Comparison of ENCODE assay signal across 22 cellular contexts in the genomic region with DNA sequence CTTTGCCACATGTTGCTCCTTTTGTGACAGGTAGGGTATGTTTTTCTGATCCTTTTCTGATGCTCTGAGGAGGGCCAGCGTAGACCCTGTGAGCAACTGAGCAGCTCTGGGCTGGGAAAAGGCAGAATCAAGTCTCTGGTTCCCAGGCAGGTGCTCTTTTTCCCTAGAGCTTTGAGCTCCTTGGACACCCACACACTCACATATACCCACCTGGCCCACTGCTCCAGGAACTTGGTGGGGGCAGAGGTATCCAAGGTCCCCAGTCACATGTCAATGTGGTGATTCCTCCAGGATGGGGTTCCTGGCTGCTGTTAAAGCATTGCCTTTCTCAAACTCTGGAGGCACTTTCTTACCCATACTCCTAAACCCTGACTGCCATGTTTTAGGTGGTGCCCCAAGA. TPM values are rescaled to one million over a fixed set of nuclear protein-coding genes. Genes with fewer than 3 reads are reported as not detected.
DNase-seq lines count a peak whose midpoint lies in the region; ATAC-seq and TF ChIP-seq lines count a peak whose summit lies in the region.
"Had no signal": no experiment of that assay in that cellular context is flagged by ENCODE, and none has a peak within 500 bp of the region (broad histone marks: within the 10 kb centered on the region; RNA-seq: fewer than 3 reads in every experiment).

No MANE protein-coding gene starts in this region.

- H3K27me3 ChIP-seq in foreskin keratinocyte = no peaks in the 10 kb centered on the region
- H3K27me3 ChIP-seq in thyroid gland = no peaks in the 10 kb centered on the region
- H3K27me3 ChIP-seq: body of pancreas, esophagus squamous epithelium, right lobe of liver, tibial nerve had no signal

- DNase-seq in activated naive CD4-positive, alpha-beta T cell (lab: John Stamatoyannopoulos, UW) = no peak
- DNase-seq in activated CD8-positive, alpha-beta T cell treated with anti-CD3 and anti-CD28 coated beads, Interleukin-2, amount 10 ng/mL, durations not matched to agents 7 days and 5 days = peak; percentile 21
- no peak for DNase-seq in effector memory CD8-positive, alpha-beta T cell
- no peak for DNase-seq in foreskin keratinocyte
- DNase-seq in thyroid gland = no peak
- no peak for DNase-seq in stimulated activated CD4-positive, alpha-beta T cell treated with anti-CD3 and anti-CD28 coated beads, Interleukin-1b, Interleukin-23, amount 100 ng/mL, for 48 hours
- DNase-seq: body of pancreas; DMS79 treated with DMSO at 0.1 percent for 48 hours; effector CD8-positive, alpha-beta T cell; esophagus squamous epithelium; kidney glomerular epithelial cell; mesenchymal stem cell; NCI-H146; NCI-H2171; NCI-H524 treated with DMSO at 0.1 percent for 48 hours; right lobe of liver had no signal

- no peak for ATAC-seq in activated CD8-positive, alpha-beta T cell treated with anti-CD3 and anti-CD28 coated beads, Interleukin-2, amount 10 ng/mL, durations not matched to agents 7 days and 5 days
- ATAC-seq in effector memory CD8-positive, alpha-beta T cell (replicated peaks) = no peak
- ATAC-seq in foreskin keratinocyte = no peak
- ATAC-seq: body of pancreas; right lobe of liver; stimulated activated memory B cell treated with anti-CD40 and anti-IgM and Interleukin-4, amounts not matched to agents 10 μg/mL and 1 μg/mL and 100 μg/mL, for 72 hours had no signal

- H3K4me3 Mint-ChIP-seq in activated naive CD4-positive, alpha-beta T cell treated with anti-CD3 and anti-CD28 coated beads, Interleukin-2, amount 50 U/mL, for 24 hours = peak overlapping the region; percentile 100
- peak overlapping the region; percentile 99 for H3K4me3 Mint-ChIP-seq in activated CD8-positive, alpha-beta T cell treated with anti-CD3 and anti-CD28 coated beads, Interleukin-2, amount 10 ng/mL, durations not matched to agents 7 days and 5 days
- peak overlapping the region; percentile 91 to 99 for H3K4me3 Mint-ChIP-seq in effector memory CD8-positive, alpha-beta T cell
- H3K4me3 Mint-ChIP-seq: nephron; stimulated activated memory B cell treated with anti-CD40 and anti-IgM and Interleukin-4, amounts not matched to agents 10 μg/mL and 1 μg/mL and 100 μg/mL, for 72 hours had no signal

- no peak overlapping the region for H3K4me3 ChIP-seq in thyroid gland (replicated peaks in 1 of 3)
- H3K4me3 ChIP-seq: body of pancreas, right lobe of liver, tibial nerve had no signal

- 93 to 100% methylated on average over 1 of the region's 1 CpG for WGBS in thyroid gland, 2 donors

- POLR2A ChIA-PET in activated CD8-positive, alpha-beta T cell treated with anti-CD3 and anti-CD28 coated beads, Interleukin-2, amount 10 ng/mL, durations not matched to agents 7 days and 5 days (lab: Charles Lee) = interaction anchor here (1.0 to 24.5 kb wide), 8 partner anchors 6 to 300 kb away, joined by 3 to 548 read pairs (median 7); a partner anchor contains a TSS

- intact Hi-C loops in thyroid gland (cut with DNase I) = no loop called here

- no peaks in the 10 kb centered on the region for H3K36me3 ChIP-seq in thyroid gland
- H3K36me3 ChIP-seq: esophagus squamous epithelium, right lobe of liver, tibial nerve had no signal

- peaks cover 48% of the 10 kb centered on the region for H3K4me1 Mint-ChIP-seq in activated naive CD4-positive, alpha-beta T cell treated with anti-CD3 and anti-CD28 coated beads, Interleukin-2, amount 50 U/mL, for 24 hours
- H3K4me1 Mint-ChIP-seq in activated CD8-positive, alpha-beta T cell treated with anti-CD3 and anti-CD28 coated beads, Interleukin-2, amount 10 ng/mL, durations not matched to agents 7 days and 5 days (ENCODE audit: low read depth) = peaks cover 54% of the 10 kb centered on the region
- H3K4me1 Mint-ChIP-seq in effector memory CD8-positive, alpha-beta T cell (ENCODE audit: low read depth in 2 of 2) = peaks cover 54 to 62% of the 10 kb centered on the region in 2 donors
- H3K4me1 Mint-ChIP-seq: stimulated activated memory B cell treated with anti-CD40 and anti-IgM and Interleukin-4, amounts not matched to agents 10 μg/mL and 1 μg/mL and 100 μg/mL, for 72 hours had no signal

- TF ChIP-seq POLR2A in thyroid gland (IDR thresholded peaks at IDR 0.05) = no peak

- no peak overlapping the region for H3K27ac ChIP-seq in foreskin keratinocyte
- H3K27ac ChIP-seq in thyroid gland = no peak overlapping the region
- H3K27ac ChIP-seq: body of pancreas, esophagus squamous epithelium, parathyroid adenoma, right lobe of liver, tibial nerve had no signal

- no peaks in the 10 kb centered on the region for H3K9me3 ChIP-seq in thyroid gland
- H3K9me3 ChIP-seq: body of pancreas, esophagus squamous epithelium, right lobe of liver had no signal

- no peaks in the 10 kb centered on the region for H3K27me3 Mint-ChIP-seq in activated naive CD4-positive, alpha-beta T cell treated with anti-CD3 and anti-CD28 coated beads, Interleukin-2, amount 50 U/mL, for 24 hours
- H3K27me3 Mint-ChIP-seq in activated CD8-positive, alpha-beta T cell treated with anti-CD3 and anti-CD28 coated beads, Interleukin-2, amount 10 ng/mL, durations not matched to agents 7 days and 5 days (ENCODE audit: low read depth) = no peaks in the 10 kb centered on the region
- no peaks in the 10 kb centered on the region for H3K27me3 Mint-ChIP-seq in effector memory CD8-positive, alpha-beta T cell

- peak overlapping the region; percentile 99 for H3K27ac Mint-ChIP-seq in activated naive CD4-positive, alpha-beta T cell treated with anti-CD3 and anti-CD28 coated beads, Interleukin-2, amount 50 U/mL, for 24 hours
- H3K27ac Mint-ChIP-seq in activated CD8-positive, alpha-beta T cell treated with anti-CD3 and anti-CD28 coated beads, Interleukin-2, amount 10 ng/mL, durations not matched to agents 7 days and 5 days = peak overlapping the region; percentile 83
- H3K27ac Mint-ChIP-seq in effector memory CD8-positive, alpha-beta T cell = peak overlapping the region; percentile 96 to 97
- H3K27ac Mint-ChIP-seq: nephron; stimulated activated memory B cell treated with anti-CD40 and anti-IgM and Interleukin-4, amounts not matched to agents 10 μg/mL and 1 μg/mL and 100 μg/mL, for 72 hours had no signal

- H3K9me3 Mint-ChIP-seq in activated naive CD4-positive, alpha-beta T cell treated with anti-CD3 and anti-CD28 coated beads, Interleukin-2, amount 50 U/mL, for 24 hours = no peaks in the 10 kb centered on the region
- H3K9me3 Mint-ChIP-seq in activated CD8-positive, alpha-beta T cell treated with anti-CD3 and anti-CD28 coated beads, Interleukin-2, amount 10 ng/mL, durations not matched to agents 7 days and 5 days (ENCODE audit: insufficient read depth) = no peaks in the 10 kb centered on the region
- H3K9me3 Mint-ChIP-seq in effector memory CD8-positive, alpha-beta T cell = no peaks in the 10 kb centered on the region
- H3K9me3 Mint-ChIP-seq: nephron; stimulated activated memory B cell treated with anti-CD40 and anti-IgM and Interleukin-4, amounts not matched to agents 10 μg/mL and 1 μg/mL and 100 μg/mL, for 72 hours had no signal

- CTCF ChIA-PET in activated CD8-positive, alpha-beta T cell treated with anti-CD3 and anti-CD28 coated beads, Interleukin-2, amount 10 ng/mL, durations not matched to agents 7 days and 5 days (lab: Charles Lee) = interaction anchor here (0.7 to 2.3 kb wide), 5 partner anchors 22 to 185 kb away, joined by 3 to 21 read pairs (median 3); no protein-coding TSS in a partner anchor

- H3K4me1 ChIP-seq in foreskin keratinocyte = no peaks in the 10 kb centered on the region
- no peaks in the 10 kb centered on the region for H3K4me1 ChIP-seq in thyroid gland
- H3K4me1 ChIP-seq: parathyroid adenoma had no signal

- no peak for TF ChIP-seq CTCF in foreskin keratinocyte (conservative IDR thresholded peaks at IDR 0.05)
- TF ChIP-seq CTCF in thyroid gland (IDR thresholded peaks at IDR 0.05) = no peak

- peaks cover 77% of the 10 kb centered on the region for H3K36me3 Mint-ChIP-seq in activated naive CD4-positive, alpha-beta T cell treated with anti-CD3 and anti-CD28 coated beads, Interleukin-2, amount 50 U/mL, for 24 hours
- peaks cover 96% of the 10 kb centered on the region for H3K36me3 Mint-ChIP-seq in activated CD8-positive, alpha-beta T cell treated with anti-CD3 and anti-CD28 coated beads, Interleukin-2, amount 10 ng/mL, durations not matched to agents 7 days and 5 days (ENCODE audit: low read depth)
- peaks cover 91% of the 10 kb centered on the region for H3K36me3 Mint-ChIP-seq in effector memory CD8-positive, alpha-beta T cell (ENCODE audit: insufficient read depth)
- H3K36me3 Mint-ChIP-seq: stimulated activated memory B cell treated with anti-CD40 and anti-IgM and Interleukin-4, amounts not matched to agents 10 μg/mL and 1 μg/mL and 100 μg/mL, for 72 hours had no signal

RNA-seq across cellular contexts. Expression of a gene that starts 5.4 kb away (rescaled TPM):
- 100 to 1,000 TPM; 186 to 189 TPM for total RNA-seq in activated CD8-positive, alpha-beta T cell treated with anti-CD3 and anti-CD28 coated beads, Interleukin-2, amount 10 ng/mL, durations not matched to agents 7 days and 5 days
- total RNA-seq in foreskin keratinocyte = not detected in 2 replicates
- not detected in 2 replicates for polyA plus RNA-seq in foreskin keratinocyte
- 1 to 10 TPM; 1.9 to 9.7 (median 2.6) TPM for total RNA-seq in thyroid gland
- total RNA-seq: H1 had no signal
- polyA plus RNA-seq: H1 had no signal

Comparison
In these comparisons a context has a peak if more than half of its experiments do, and no peak if none do; other contexts are left out.
1. RNA of a gene that starts 5.4 kb away (total RNA-seq): 186 to 189 TPM in activated CD8-positive, alpha-beta T cell treated with anti-CD3 and anti-CD28 coated beads, Interleukin-2, amount 10 ng/mL, durations not matched to agents 7 days and 5 days; 1.9 to 9.7 TPM in thyroid gland and not detected in foreskin keratinocyte; every median in the first group is over 10 times any median in the second.
2. Peak in every context shown above with its lines, with median percentiles within 50 percentile points of each other: H3K27ac Mint-ChIP-seq and H3K4me3 Mint-ChIP-seq.